Comparison of ENCODE assay signal across 13 cellular contexts in the genomic region with DNA sequence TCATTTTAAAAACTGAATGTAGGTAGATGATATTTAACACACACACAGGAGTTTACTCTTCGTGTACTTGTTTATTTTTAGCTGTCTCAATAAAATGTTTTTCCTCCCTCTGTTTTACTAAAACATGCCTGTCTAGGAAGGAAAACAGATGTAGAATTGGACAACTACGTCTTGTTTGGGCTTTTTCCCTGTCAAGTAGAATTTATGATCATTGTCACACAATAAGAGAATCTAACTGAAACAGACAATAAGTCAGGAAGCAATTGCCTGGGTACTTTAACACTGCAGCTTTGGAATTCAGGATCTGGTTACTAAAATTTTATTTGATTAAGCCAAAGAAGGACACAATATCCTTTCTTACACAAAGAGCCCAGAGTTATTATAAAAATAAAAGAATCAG.
"Had no signal": no experiment of that assay in that cellular context is flagged by ENCODE, and none has a peak within 500 bp of the region (broad histone marks: within the 10 kb centered on the region; RNA-seq: fewer than 3 reads in every experiment).

No MANE protein-coding gene starts in this region.

- H3K27ac Mint-ChIP-seq: activated CD4-positive, alpha-beta T cell treated with anti-CD3 and anti-CD28 coated beads, Interleukin-2, amount 10 ng/mL, durations not matched to agents 7 days and 5 days; activated T-helper 17 cell treated with anti-CD3 and anti-CD28 coated beads, Interleukin-2, amount 50 U/mL, for 72 hours; effector memory CD8-positive, alpha-beta T cell; neural progenitor cell; stimulated activated effector memory CD8-positive, alpha-beta T cell treated with anti-CD3 and anti-CD28 coated beads, Interleukin-12 subunit alpha, Interleukin-12 subunit beta, amount 100 ng/mL, for 72 hours had no signal

- H3K27me3 ChIP-seq: neural progenitor cell, ovary had no signal

- H3K36me3 ChIP-seq: neural progenitor cell, ovary had no signal

- H3K9me3 ChIP-seq: ovary had no signal

- H2AFZ ChIP-seq: neural progenitor cell had no signal

- DNase-seq: activated CD4-positive, alpha-beta T cell treated with anti-CD3 and anti-CD28 coated beads, Interleukin-2, amount 10 ng/mL, durations not matched to agents 7 days and 5 days; activated CD4-positive, CD25-positive, alpha-beta regulatory T cell; activated CD8-positive, alpha-beta memory T cell treated with anti-CD3 and anti-CD28 coated beads for 24 hours; activated naive CD4-positive, alpha-beta T cell treated with Interleukin-2 at 50 U/mL for 16 hours; activated T-cell treated with anti-CD3 and anti-CD28 coated beads for 4 hours; anterior cingulate cortex; dermis blood vessel endothelial cell; effector memory CD8-positive, alpha-beta T cell; left colon; ovary had no signal

- H3K9ac ChIP-seq: neural progenitor cell had no signal

- H3K27ac ChIP-seq: neural progenitor cell, ovary had no signal

- H3K4me2 ChIP-seq: neural progenitor cell had no signal

- H3K4me3 Mint-ChIP-seq: activated CD4-positive, alpha-beta T cell treated with anti-CD3 and anti-CD28 coated beads, Interleukin-2, amount 10 ng/mL, durations not matched to agents 7 days and 5 days; activated T-helper 17 cell treated with anti-CD3 and anti-CD28 coated beads, Interleukin-2, amount 50 U/mL, for 72 hours; effector memory CD8-positive, alpha-beta T cell; neural progenitor cell; stimulated activated effector memory CD8-positive, alpha-beta T cell treated with anti-CD3 and anti-CD28 coated beads, Interleukin-12 subunit alpha, Interleukin-12 subunit beta, amount 100 ng/mL, for 72 hours had no signal

- H3K4me1 Mint-ChIP-seq: activated CD4-positive, alpha-beta T cell treated with anti-CD3 and anti-CD28 coated beads, Interleukin-2, amount 10 ng/mL, durations not matched to agents 7 days and 5 days; activated T-helper 17 cell treated with anti-CD3 and anti-CD28 coated beads, Interleukin-2, amount 50 U/mL, for 72 hours; stimulated activated effector memory CD8-positive, alpha-beta T cell treated with anti-CD3 and anti-CD28 coated beads, Interleukin-12 subunit alpha, Interleukin-12 subunit beta, amount 100 ng/mL, for 72 hours had no signal

- H3K9me3 Mint-ChIP-seq: activated CD4-positive, alpha-beta T cell treated with anti-CD3 and anti-CD28 coated beads, Interleukin-2, amount 10 ng/mL, durations not matched to agents 7 days and 5 days; activated T-helper 17 cell treated with anti-CD3 and anti-CD28 coated beads, Interleukin-2, amount 50 U/mL, for 72 hours; effector memory CD8-positive, alpha-beta T cell; neural progenitor cell; stimulated activated effector memory CD8-positive, alpha-beta T cell treated with anti-CD3 and anti-CD28 coated beads, Interleukin-12 subunit alpha, Interleukin-12 subunit beta, amount 100 ng/mL, for 72 hours had no signal

- H3K4me3 ChIP-seq: neural progenitor cell, ovary had no signal

- ATAC-seq: activated T-helper 17 cell treated with anti-CD3 and anti-CD28 coated beads, Interleukin-2, amount 50 U/mL, for 72 hours; effector memory CD8-positive, alpha-beta T cell; left colon; stimulated activated effector memory CD8-positive, alpha-beta T cell treated with anti-CD3 and anti-CD28 coated beads, Interleukin-12 subunit alpha, Interleukin-12 subunit beta, amount 100 ng/mL, for 72 hours had no signal

- H3K36me3 Mint-ChIP-seq: neural progenitor cell; stimulated activated effector memory CD8-positive, alpha-beta T cell treated with anti-CD3 and anti-CD28 coated beads, Interleukin-12 subunit alpha, Interleukin-12 subunit beta, amount 100 ng/mL, for 72 hours had no signal
